In the genomic region with DNA sequence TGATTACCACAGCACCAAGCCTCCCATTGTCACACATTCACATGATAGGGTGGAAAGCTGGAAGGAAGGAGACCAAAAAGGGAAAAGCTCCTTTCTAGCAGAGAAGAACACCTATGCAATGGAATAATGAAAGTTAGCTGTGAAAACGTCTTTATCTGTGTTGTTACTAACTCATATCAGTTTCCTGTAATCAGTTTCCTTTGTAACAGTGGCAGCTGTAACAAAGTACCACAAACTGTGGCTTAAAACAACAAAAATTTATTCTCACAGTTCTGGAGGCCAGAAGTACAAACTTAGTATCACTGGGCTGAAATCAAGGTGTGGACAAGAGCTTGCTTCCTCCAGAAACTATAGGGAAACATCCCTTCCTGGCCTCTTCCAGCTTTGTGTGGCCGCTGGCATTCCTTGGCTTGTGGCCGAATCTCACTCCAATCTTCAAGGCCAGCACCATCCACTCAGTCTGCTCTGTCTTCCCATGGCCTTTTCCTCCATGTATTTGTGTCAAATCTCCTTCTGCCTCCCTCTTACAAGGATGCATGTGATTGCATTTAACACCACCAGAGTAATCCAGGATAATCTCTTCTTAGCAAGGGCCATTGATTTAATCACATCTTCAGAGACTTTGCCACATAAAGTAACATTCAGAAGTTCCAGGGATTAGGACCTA, we compare ENCODE assay signal across 17 cellular contexts. TPM values are rescaled to one million over a fixed set of nuclear protein-coding genes. Genes with fewer than 3 reads are reported as not detected.
A peak's percentile ranks its signal among the peaks of the same experiment; 100 is the strongest.
DNase-seq lines count a peak whose midpoint lies in the region; ATAC-seq, FAIRE-seq and TF ChIP-seq lines count a peak whose summit lies in the region.
"Had no signal": no experiment of that assay in that cellular context is flagged by ENCODE, and none has a peak within 500 bp of the region (broad histone marks: within the 10 kb centered on the region; RNA-seq: fewer than 3 reads in every experiment).

No MANE protein-coding gene starts in this region.

- H3K27ac ChIP-seq in GM12878 (ENCODE audit: control insufficient read depth, insufficient read depth), result peak overlapping the region; percentile 11
- H3K27ac ChIP-seq in A673 (ENCODE audit: low read depth, low read length, poor library complexity, severe bottlenecking), result no peak overlapping the region
- H3K27ac ChIP-seq: hepatocyte, neural progenitor cell, upper lobe of left lung had no signal

- H3K9me3 ChIP-seq in GM12878 (replicated peaks; ENCODE audit: control insufficient read depth, insufficient read depth, low read length) (no peaks in the 10 kb centered on the region), A673 (ENCODE audit: low read depth, low read length, poor library complexity, severe bottlenecking) (no peaks in the 10 kb centered on the region)
- H3K9me3 ChIP-seq: upper lobe of left lung had no signal

- peaks cover 32% of the 10 kb centered on the region for H3K4me1 ChIP-seq in GM12878 (ENCODE audit: control insufficient read depth, insufficient read depth, low read length)
- no peaks in the 10 kb centered on the region for H3K4me1 ChIP-seq in A673 (ENCODE audit: insufficient read depth, low read length, poor library complexity, severe bottlenecking)
- H3K4me1 ChIP-seq: neural progenitor cell had no signal

- no peak for ATAC-seq in activated T-cell treated with anti-CD3 and anti-CD28 coated beads, Interleukin-2, amount 50 U/mL, for 4 hours
- ATAC-seq in GM12878 (no peak), HG03457 (IDR thresholded peaks at IDR 0.05; ENCODE audit: unreplicated experiment) (no peak)
- no peak for ATAC-seq in stimulated activated naive B cell treated with anti-CD40 and anti-IgM and Interleukin-4, amounts not matched to agents 10 μg/mL and 1 μg/mL and 100 μg/mL, for 72 hours (replicated peaks)

- no peak for DNase-seq in activated T-cell treated with anti-CD3 and anti-CD28 coated beads, Interleukin-2, amount 50 U/mL, for 24 hours
- DNase-seq in activated T-cell treated with anti-CD3 and anti-CD28 coated beads, Interleukin-2, amount 50 U/mL, for 4 hours, result no peak
- peak; percentile 27 for DNase-seq in NCI-H524 treated with DMSO at 0.1 percent for 48 hours (lab: John Stamatoyannopoulos, UW)
- DNase-seq in GM12878 (ENCODE audit: low read depth, low spot score), result no peak
- DNase-seq in stimulated activated naive B cell treated with anti-CD40 and anti-IgM and Interleukin-4, amounts not matched to agents 10 μg/mL and 1 μg/mL and 100 μg/mL, for 72 hours, result no peak
- DNase-seq in A673 (ENCODE audit: low spot score), result no peak
- DNase-seq in medulla oblongata (ENCODE audit: extremely low spot score), result no peak
- DNase-seq: activated CD4-positive, alpha-beta T cell treated with anti-CD3 and anti-CD28 coated beads, Interleukin-2, amount 50 U/mL, for 4 hours; IMR-90; mesenchymal stem cell; NCI-H2081; upper lobe of left lung had no signal

- H3K9me3 Mint-ChIP-seq in activated T-cell treated with anti-CD3 and anti-CD28 coated beads, Interleukin-2, amount 50 U/mL, for 24 hours, result no peaks in the 10 kb centered on the region
- no peaks in the 10 kb centered on the region for H3K9me3 Mint-ChIP-seq in activated T-cell treated with anti-CD3 and anti-CD28 coated beads, Interleukin-2, amount 50 U/mL, for 4 hours
- H3K9me3 Mint-ChIP-seq in stimulated activated naive B cell treated with anti-CD40 and anti-IgM and Interleukin-4, amounts not matched to agents 10 μg/mL and 1 μg/mL and 100 μg/mL, for 72 hours, result no peaks in the 10 kb centered on the region
- H3K9me3 Mint-ChIP-seq: neural progenitor cell; stimulated activated naive CD8-positive, alpha-beta T cell treated with anti-CD3 and anti-CD28 coated beads, Interleukin-15, Interleukin-2, amounts not matched to agents 100 ng/mL and 50 ng/mL, for 24 hours had no signal

- H3K27me3 Mint-ChIP-seq in activated T-cell treated with anti-CD3 and anti-CD28 coated beads, Interleukin-2, amount 50 U/mL, for 24 hours, result no peaks in the 10 kb centered on the region
- no peaks in the 10 kb centered on the region for H3K27me3 Mint-ChIP-seq in activated T-cell treated with anti-CD3 and anti-CD28 coated beads, Interleukin-2, amount 50 U/mL, for 4 hours (ENCODE audit: low read depth)
- H3K27me3 Mint-ChIP-seq in stimulated activated naive B cell treated with anti-CD40 and anti-IgM and Interleukin-4, amounts not matched to agents 10 μg/mL and 1 μg/mL and 100 μg/mL, for 72 hours, result no peaks in the 10 kb centered on the region
- H3K27me3 Mint-ChIP-seq: stimulated activated naive CD8-positive, alpha-beta T cell treated with anti-CD3 and anti-CD28 coated beads, Interleukin-15, Interleukin-2, amounts not matched to agents 100 ng/mL and 50 ng/mL, for 24 hours had no signal

- no peak overlapping the region for H3K4me3 ChIP-seq in GM12878
- no peak overlapping the region for H3K4me3 ChIP-seq in A673 (ENCODE audit: low read depth, low read length, poor library complexity, severe bottlenecking)
- H3K4me3 ChIP-seq: hepatocyte, neural progenitor cell, upper lobe of left lung had no signal

- H3K9ac ChIP-seq in GM12878 (ENCODE audit: control insufficient read depth, insufficient read depth, low read length), result no peak overlapping the region
- H3K9ac ChIP-seq: neural progenitor cell had no signal

- no peaks in the 10 kb centered on the region for H3K27me3 ChIP-seq in GM12878 (replicated peaks in 1 of 2; ENCODE audit: control insufficient read depth in 2 of 2, insufficient read depth in 2 of 2, low read length in 1 of 2)
- H3K27me3 ChIP-seq in A673 (replicated peaks; ENCODE audit: insufficient read depth, low read depth, low read length, poor library complexity), result no peaks in the 10 kb centered on the region
- H3K27me3 ChIP-seq: hepatocyte, neural progenitor cell, upper lobe of left lung had no signal

- no peak for TF ChIP-seq EP300 in GM12878 (IDR thresholded peaks at IDR 0.05; ENCODE audit: borderline replicate concordance in 1 of 2, control insufficient read depth in 1 of 2, low read depth in 2 of 2, low read length in 2 of 2)

- RAD21 ChIA-PET in GM12878 (lab: Charles Lee; ENCODE audit: unreplicated experiment), result interaction anchor here (1.4 to 1.7 kb wide), 2 partner anchors 9 to 68 kb away, joined by 3 to 6 read pairs; a partner anchor contains a TSS

- no peak for FAIRE-seq in GM12878 (lab: Jason Lieb, UNC)
- FAIRE-seq: G401.6 had no signal

- H3K4me3 Mint-ChIP-seq in activated T-cell treated with anti-CD3 and anti-CD28 coated beads, Interleukin-2, amount 50 U/mL, for 24 hours, result no peak overlapping the region
- H3K4me3 Mint-ChIP-seq in activated T-cell treated with anti-CD3 and anti-CD28 coated beads, Interleukin-2, amount 50 U/mL, for 4 hours, result no peak overlapping the region
- H3K4me3 Mint-ChIP-seq in stimulated activated naive B cell treated with anti-CD40 and anti-IgM and Interleukin-4, amounts not matched to agents 10 μg/mL and 1 μg/mL and 100 μg/mL, for 72 hours, result no peak overlapping the region
- H3K4me3 Mint-ChIP-seq: neural progenitor cell; stimulated activated naive CD8-positive, alpha-beta T cell treated with anti-CD3 and anti-CD28 coated beads, Interleukin-15, Interleukin-2, amounts not matched to agents 100 ng/mL and 50 ng/mL, for 24 hours had no signal

- peak overlapping the region; percentile 1; the same call in 1 of the 2 replicates for H3K4me2 ChIP-seq in GM12878 (ENCODE audit: control insufficient read depth, insufficient read depth)
- H3K4me2 ChIP-seq: hepatocyte, neural progenitor cell had no signal

- H3K27ac Mint-ChIP-seq in activated T-cell treated with anti-CD3 and anti-CD28 coated beads, Interleukin-2, amount 50 U/mL, for 24 hours, result peak overlapping the region; percentile 31
- peak overlapping the region; percentile 87 for H3K27ac Mint-ChIP-seq in stimulated activated naive B cell treated with anti-CD40 and anti-IgM and Interleukin-4, amounts not matched to agents 10 μg/mL and 1 μg/mL and 100 μg/mL, for 72 hours
- H3K27ac Mint-ChIP-seq: neural progenitor cell had no signal

- peaks cover 16% of the 10 kb centered on the region for H3K36me3 Mint-ChIP-seq in activated T-cell treated with anti-CD3 and anti-CD28 coated beads, Interleukin-2, amount 50 U/mL, for 24 hours (ENCODE audit: low read depth)
- peaks cover 4% of the 10 kb centered on the region for H3K36me3 Mint-ChIP-seq in activated T-cell treated with anti-CD3 and anti-CD28 coated beads, Interleukin-2, amount 50 U/mL, for 4 hours (ENCODE audit: insufficient read depth)
- H3K36me3 Mint-ChIP-seq in stimulated activated naive B cell treated with anti-CD40 and anti-IgM and Interleukin-4, amounts not matched to agents 10 μg/mL and 1 μg/mL and 100 μg/mL, for 72 hours, result peaks cover 22 to 31% of the 10 kb centered on the region in 2 donors

- in situ Hi-C loops in GM12878 (cut with MboI), result no loop called here

- WGBS in GM12878 (ENCODE audit: insufficient coverage, insufficient replicate concordance, low lambda C conversion rate, missing lambda C conversion rate), result 62% methylated on average over 3 of the region's 3 CpGs

- TF ChIP-seq CTCF in GM12878 (IDR thresholded peaks at IDR 0.05 in 2 of 3, conservative IDR thresholded peaks at IDR 0.05 in 1 of 3; ENCODE audit: control insufficient read depth in 2 of 3, extremely low read depth in 1 of 3, insufficient read depth in 1 of 3, low read depth in 3 of 3, low read length in 3 of 3) (no peak), A673 (conservative IDR thresholded peaks at IDR 0.05; ENCODE audit: low read depth, low read length) (no peak)

- H4K20me1 ChIP-seq in GM12878 (ENCODE audit: control insufficient read depth, insufficient read depth), result no peaks in the 10 kb centered on the region

- H3K4me1 Mint-ChIP-seq in activated T-cell treated with anti-CD3 and anti-CD28 coated beads, Interleukin-2, amount 50 U/mL, for 24 hours (ENCODE audit: low read depth), result peaks cover 10% of the 10 kb centered on the region
- peaks cover 15% of the 10 kb centered on the region for H3K4me1 Mint-ChIP-seq in activated T-cell treated with anti-CD3 and anti-CD28 coated beads, Interleukin-2, amount 50 U/mL, for 4 hours (ENCODE audit: low read depth)
- H3K4me1 Mint-ChIP-seq in stimulated activated naive B cell treated with anti-CD40 and anti-IgM and Interleukin-4, amounts not matched to agents 10 μg/mL and 1 μg/mL and 100 μg/mL, for 72 hours, result peaks cover 24 to 68% of the 10 kb centered on the region in 2 donors

- TSS peak; percentile 54 for BruUV-seq in GM12878 (replicated peaks; lab: Mats Ljungman, UMichigan)
- BruUV-seq in A673 (replicated peaks; lab: Mats Ljungman, UMichigan), result no TSS peak

- CTCF ChIA-PET in GM12878 (lab: Yijun Ruan, JAX), result interaction anchor here (1.0 to 4.5 kb wide), 3 partner anchors 14 to 44 kb away, joined by 3 to 21 read pairs (median 3); no protein-coding TSS in a partner anchor
- CTCF ChIA-PET in A673 (lab: Charles Lee), result no interaction called here

- no peaks in the 10 kb centered on the region; the same call in 1 of the 2 replicates for H3K79me2 ChIP-seq in GM12878 (ENCODE audit: control insufficient read depth, insufficient read depth, low read length)

- SMC1A ChIA-PET in GM12878 (lab: Charles Lee; ENCODE audit: uncharacterized antibody, unreplicated experiment), result interaction anchor here (0.6 to 1.0 kb wide), 5 partner anchors 9 to 154 kb away, joined by 3 to 4 read pairs (median 3); a partner anchor contains a TSS

- TF ChIP-seq RAD21 in GM12878 (IDR thresholded peaks at IDR 0.05; ENCODE audit: insufficient read depth, low read depth, low read length), result no peak

- no peak for TF ChIP-seq POLR2A in GM12878 (IDR thresholded peaks at IDR 0.05; ENCODE audit: low read depth, low read length)

- H3K36me3 ChIP-seq in GM12878 (ENCODE audit: control insufficient read depth in 2 of 2, insufficient read depth in 2 of 2, low read length in 1 of 2), result peaks cover 0 to 4% of the 10 kb centered on the region in 2 experiments; a peak in 3 of 4 replicates
- H3K36me3 ChIP-seq in A673 (ENCODE audit: insufficient read depth, low read length, poor library complexity, severe bottlenecking), result peaks cover 6% of the 10 kb centered on the region
- H3K36me3 ChIP-seq: neural progenitor cell had no signal

- POLR2A ChIA-PET in GM12878 (lab: Charles Lee) (interaction anchor here (0.8 to 1.5 kb wide), 3 partner anchors 10 to 17 kb away, joined by 3 read pairs; a partner anchor contains a TSS), A673 (lab: Charles Lee; ENCODE audit: low non-redundant PET) (no interaction called here)

- intact Hi-C loops in GM12878 (cut with micrococcal nuclease; ENCODE audit: unreplicated experiment) (no loop called here), A673 (cut with micrococcal nuclease; ENCODE audit: unreplicated experiment) (no loop called here)

- H2AFZ ChIP-seq in GM12878 (ENCODE audit: control insufficient read depth, low read depth, low read length), result no peak overlapping the region; the same call in 1 of the 2 replicates
- H2AFZ ChIP-seq: hepatocyte, neural progenitor cell had no signal

RNA-seq across cellular contexts. Expression of a gene that starts 6.3 kb away (rescaled TPM):
- 100 to 1,000 TPM; 201 to 223 (median 206) TPM for total RNA-seq in activated T-cell treated with anti-CD3 and anti-CD28 coated beads, Interleukin-2, amount 50 U/mL, for 4 hours
- 243 and 263 TPM in 2 replicates for total RNA-seq in GM12878 (2013; cell fraction: nucleolus; rRNA removed)
- total RNA-seq in GM12878 (2014; rRNA removed) (51.2 and 63.3 TPM in 2 replicates), GM12878 (2014; rRNA removed; fragmentation: Illumina TruSeq; extraction: Trizol) (30.6 and 34.4 TPM in 2 replicates), GM12878 (2021) (114 and 133 TPM in 2 replicates), A673 (2021) (152 and 162 TPM in 2 replicates)
- 22.8 TPM for polyA plus RNA-seq in GM12878 (2011; ENCODE audit: low read depth)
- polyA plus RNA-seq in GM12878 (2011; rRNA removed) (18.1 and 29.0 TPM in 2 replicates), GM12878 (2014; fragmentation: Illumina TruSeq; extraction: Trizol) (33.3 and 34.4 TPM in 2 replicates), GM12878 (2014; fragmentation: Nextera tagmentation; extraction: Ambion mirVana) (10 to 100 TPM in 1 of 2 experiments, 1 to 10 TPM in 1; 5.4 to 16.1 TPM), GM12878 (2014; rRNA removed) (54.6 and 59.2 TPM in 2 replicates), GM12878 (2016; fragmentation: Nextera tagmentation; extraction: Ambion mirVana) (100 to 1,000 TPM; 138 to 140 TPM)
- polyA plus RNA-seq in GM12878 (2011; cell fraction: cytosol; rRNA removed), result 47.4 and 54.9 TPM in 2 replicates
- polyA plus RNA-seq in GM12878 (2011; cell fraction: nucleus; rRNA removed), result 69.1 and 106 TPM in 2 replicates
- polyA plus RNA-seq in GM12878 (2012), result 39.7 and 50.2 TPM in 2 replicates
- 24.4 and 42.8 TPM in 2 replicates for polyA minus RNA-seq in GM12878 (2011; rRNA and poly(A)+ RNA removed)
- polyA minus RNA-seq in GM12878 (2011; cell fraction: cytosol; rRNA and poly(A)+ RNA removed), result 30.7 and 36.0 TPM in 2 replicates
- 45.9 and 78.7 TPM in 2 replicates for polyA minus RNA-seq in GM12878 (2011; cell fraction: nucleus; rRNA and poly(A)+ RNA removed)

RNA-seq across cellular contexts. Expression of a gene that starts 17.1 kb away (rescaled TPM):
- 10 to 100 TPM; 24.5 to 25.3 (median 25.1) TPM for total RNA-seq in activated T-cell treated with anti-CD3 and anti-CD28 coated beads, Interleukin-2, amount 50 U/mL, for 4 hours
- total RNA-seq in GM12878 (2013; cell fraction: nucleolus; rRNA removed), result 40.3 and 53.9 TPM in 2 replicates
- 35.8 and 40.6 TPM in 2 replicates for total RNA-seq in GM12878 (2014; rRNA removed)
- 25.3 and 25.8 TPM in 2 replicates for total RNA-seq in GM12878 (2014; rRNA removed; fragmentation: Illumina TruSeq; extraction: Trizol)
- 33.8 and 35.3 TPM in 2 replicates for total RNA-seq in GM12878 (2021)
- 21.2 TPM for polyA plus RNA-seq in GM12878 (2011; ENCODE audit: low read depth)
- polyA plus RNA-seq in GM12878 (2011; rRNA removed), result 10.9 and 15.7 TPM in 2 replicates
- polyA plus RNA-seq in GM12878 (2011; cell fraction: cytosol; rRNA removed), result 22.9 and 31.7 TPM in 2 replicates
- 64.7 and 70.2 TPM in 2 replicates for polyA plus RNA-seq in GM12878 (2011; cell fraction: nucleus; rRNA removed)
- 47.0 and 47.3 TPM in 2 replicates for polyA plus RNA-seq in GM12878 (2012)
- 7.0 and 20.5 TPM in 2 replicates for polyA plus RNA-seq in GM12878 (2014; fragmentation: Illumina TruSeq; extraction: Trizol)
- 1 to 10 TPM; 1.5 to 7.6 TPM for polyA plus RNA-seq in GM12878 (2014; fragmentation: Nextera tagmentation; extraction: Ambion mirVana)
- 44.2 and 46.6 TPM in 2 replicates for polyA plus RNA-seq in GM12878 (2014; rRNA removed)
- 10 to 100 TPM; 41.9 to 44.1 TPM for polyA plus RNA-seq in GM12878 (2016; fragmentation: Nextera tagmentation; extraction: Ambion mirVana)
- polyA minus RNA-seq in GM12878 (2011; rRNA and poly(A)+ RNA removed), result 12.5 and 20.3 TPM in 2 replicates
- 11.5 and 13.1 TPM in 2 replicates for polyA minus RNA-seq in GM12878 (2011; cell fraction: cytosol; rRNA and poly(A)+ RNA removed)
- polyA minus RNA-seq in GM12878 (2011; cell fraction: nucleus; rRNA and poly(A)+ RNA removed), result 8.3 and 14.5 TPM in 2 replicates
- 43.8 and 56.8 TPM in 2 replicates for total RNA-seq in A673 (2021)

RNA-seq across cellular contexts. Expression of a gene that starts 17.2 kb away (rescaled TPM):
- under 1 TPM; 0.08 to 0.16 (median 0.13) TPM for total RNA-seq in activated T-cell treated with anti-CD3 and anti-CD28 coated beads, Interleukin-2, amount 50 U/mL, for 4 hours
- 0.98 and 1.3 TPM in 2 replicates for total RNA-seq in GM12878 (2013; cell fraction: nucleolus; rRNA removed)
- total RNA-seq in GM12878 (2014; rRNA removed) (0.17 TPM in 1 of 2 replicates, not detected in the other), GM12878 (2014; rRNA removed; fragmentation: Illumina TruSeq; extraction: Trizol) (0.09 TPM in 1 of 2 replicates, not detected in the other), GM12878 (2021) (0.08 and 0.13 TPM in 2 replicates), A673 (2021) (0.90 and 1.1 TPM in 2 replicates)
- polyA plus RNA-seq in GM12878 (2011; ENCODE audit: low read depth), result not detected
- polyA plus RNA-seq in GM12878 (2011; rRNA removed) (0.04 TPM in 1 of 2 replicates, not detected in the other), GM12878 (2014; fragmentation: Illumina TruSeq; extraction: Trizol) (0.07 TPM in 1 of 2 replicates, not detected in the other), GM12878 (2014; fragmentation: Nextera tagmentation; extraction: Ambion mirVana) (under 1 TPM in 1 of 2 experiments, not detected in 1; 0.02 TPM), GM12878 (2014; rRNA removed) (not detected in 2 replicates), GM12878 (2016; fragmentation: Nextera tagmentation; extraction: Ambion mirVana) (under 1 TPM in 1 of 2 experiments, not detected in 1; 0.11 TPM)
- 0.02 and 0.09 TPM in 2 replicates for polyA plus RNA-seq in GM12878 (2011; cell fraction: cytosol; rRNA removed)
- 0.15 and 0.23 TPM in 2 replicates for polyA plus RNA-seq in GM12878 (2011; cell fraction: nucleus; rRNA removed)
- polyA plus RNA-seq in GM12878 (2012), result 0.04 TPM in 1 of 2 replicates, not detected in the other
- 0.29 and 0.36 TPM in 2 replicates for polyA minus RNA-seq in GM12878 (2011; rRNA and poly(A)+ RNA removed)
- not detected in 2 replicates for polyA minus RNA-seq in GM12878 (2011; cell fraction: cytosol; rRNA and poly(A)+ RNA removed)
- 0.48 and 0.86 TPM in 2 replicates for polyA minus RNA-seq in GM12878 (2011; cell fraction: nucleus; rRNA and poly(A)+ RNA removed)
- polyA plus RNA-seq: hepatocyte had no signal

RNA-seq across cellular contexts. Expression of a gene that starts 28.4 kb away (rescaled TPM):
- 100 to 1,000 TPM; 135 to 150 (median 138) TPM for total RNA-seq in activated T-cell treated with anti-CD3 and anti-CD28 coated beads, Interleukin-2, amount 50 U/mL, for 4 hours
- 142 and 143 TPM in 2 replicates for total RNA-seq in GM12878 (2013; cell fraction: nucleolus; rRNA removed)
- 98.9 and 105 TPM in 2 replicates for total RNA-seq in GM12878 (2014; rRNA removed)
- total RNA-seq in GM12878 (2014; rRNA removed; fragmentation: Illumina TruSeq; extraction: Trizol), result 107 and 108 TPM in 2 replicates
- total RNA-seq in GM12878 (2021), result 112 and 130 TPM in 2 replicates
- 132 TPM for polyA plus RNA-seq in GM12878 (2011; ENCODE audit: low read depth)
- 170 and 175 TPM in 2 replicates for polyA plus RNA-seq in GM12878 (2011; rRNA removed)
- 143 and 169 TPM in 2 replicates for polyA plus RNA-seq in GM12878 (2011; cell fraction: cytosol; rRNA removed)
- 132 and 151 TPM in 2 replicates for polyA plus RNA-seq in GM12878 (2011; cell fraction: nucleus; rRNA removed)
- polyA plus RNA-seq in GM12878 (2012), result 111 and 127 TPM in 2 replicates
- polyA plus RNA-seq in GM12878 (2014; fragmentation: Illumina TruSeq; extraction: Trizol), result 115 and 121 TPM in 2 replicates
- 100 to 1,000 TPM; 163 to 224 TPM for polyA plus RNA-seq in GM12878 (2014; fragmentation: Nextera tagmentation; extraction: Ambion mirVana)
- 128 and 135 TPM in 2 replicates for polyA plus RNA-seq in GM12878 (2014; rRNA removed)
- 100 to 1,000 TPM; 141 to 144 TPM for polyA plus RNA-seq in GM12878 (2016; fragmentation: Nextera tagmentation; extraction: Ambion mirVana)
- 132 and 251 TPM in 2 replicates for polyA minus RNA-seq in GM12878 (2011; rRNA and poly(A)+ RNA removed)
- polyA minus RNA-seq in GM12878 (2011; cell fraction: cytosol; rRNA and poly(A)+ RNA removed), result 37.8 and 46.9 TPM in 2 replicates
- 55.6 and 83.2 TPM in 2 replicates for polyA minus RNA-seq in GM12878 (2011; cell fraction: nucleus; rRNA and poly(A)+ RNA removed)
- 238 and 245 TPM in 2 replicates for total RNA-seq in A673 (2021)

RNA-seq across cellular contexts. Expression of a gene that starts 41.7 kb away (rescaled TPM):
- total RNA-seq in activated T-cell treated with anti-CD3 and anti-CD28 coated beads, Interleukin-2, amount 50 U/mL, for 4 hours, result under 1 TPM; 0.33 to 0.89 (median 0.63) TPM
- 0.52 and 0.61 TPM in 2 replicates for total RNA-seq in GM12878 (2013; cell fraction: nucleolus; rRNA removed)
- 0.11 TPM in 1 of 2 replicates, not detected in the other for total RNA-seq in GM12878 (2014; rRNA removed)
- total RNA-seq in GM12878 (2014; rRNA removed; fragmentation: Illumina TruSeq; extraction: Trizol), result 0.09 and 0.22 TPM in 2 replicates
- total RNA-seq in GM12878 (2021), result 0.29 and 0.33 TPM in 2 replicates
- 0.29 TPM for polyA plus RNA-seq in GM12878 (2011; ENCODE audit: low read depth)
- 0.24 and 0.30 TPM in 2 replicates for polyA plus RNA-seq in GM12878 (2011; rRNA removed)
- polyA plus RNA-seq in GM12878 (2011; cell fraction: cytosol; rRNA removed), result 0.33 and 0.47 TPM in 2 replicates
- polyA plus RNA-seq in GM12878 (2011; cell fraction: nucleus; rRNA removed), result 2.5 and 4.2 TPM in 2 replicates
- polyA plus RNA-seq in GM12878 (2012), result 0.81 and 1.3 TPM in 2 replicates
- polyA plus RNA-seq in GM12878 (2014; fragmentation: Illumina TruSeq; extraction: Trizol), result not detected in 2 replicates
- not detected for polyA plus RNA-seq in GM12878 (2014; fragmentation: Nextera tagmentation; extraction: Ambion mirVana)
- 0.05 and 0.41 TPM in 2 replicates for polyA plus RNA-seq in GM12878 (2014; rRNA removed)
- polyA plus RNA-seq in GM12878 (2016; fragmentation: Nextera tagmentation; extraction: Ambion mirVana), result under 1 TPM in 1 of 2 experiments, not detected in 1; 0.15 TPM
- polyA minus RNA-seq in GM12878 (2011; rRNA and poly(A)+ RNA removed), result 0.52 and 1.0 TPM in 2 replicates
- not detected in 2 replicates for polyA minus RNA-seq in GM12878 (2011; cell fraction: cytosol; rRNA and poly(A)+ RNA removed)
- 1.2 TPM in 1 of 2 replicates, not detected in the other for polyA minus RNA-seq in GM12878 (2011; cell fraction: nucleus; rRNA and poly(A)+ RNA removed)
- 3.7 and 6.9 TPM in 2 replicates for total RNA-seq in A673 (2021)
